Comparison of ENCODE assay signal across 19 cellular contexts in the genomic region with DNA sequence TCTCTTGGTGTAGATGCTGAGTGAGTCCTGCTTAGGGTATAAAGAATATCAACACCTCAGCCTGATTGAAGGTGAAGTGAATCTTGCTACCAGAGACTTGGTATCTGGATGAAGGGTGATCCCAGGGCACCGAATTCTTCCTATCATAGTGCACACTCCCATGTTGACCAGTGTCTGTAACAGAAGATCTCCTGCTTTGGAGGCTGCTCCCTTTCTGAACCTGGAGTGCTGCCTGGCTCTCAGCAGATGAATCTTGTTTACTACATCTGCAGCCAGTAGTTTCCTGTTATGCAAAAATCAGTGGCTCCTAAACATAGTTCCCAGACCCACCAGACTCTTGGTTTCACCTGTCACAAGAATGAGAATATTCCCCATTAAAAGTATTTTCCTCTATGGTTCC.
DNase-seq lines count a peak whose midpoint lies in the region; ATAC-seq and TF ChIP-seq lines count a peak whose summit lies in the region.
"Had no signal": no experiment of that assay in that cellular context is flagged by ENCODE, and none has a peak within 500 bp of the region (broad histone marks: within the 10 kb centered on the region; RNA-seq: fewer than 3 reads in every experiment).

No MANE protein-coding gene starts in this region.

- no peak for TF ChIP-seq POLR2A in Peyer's patch (IDR thresholded peaks at IDR 0.05)
- TF ChIP-seq POLR2A in gastroesophageal sphincter (IDR thresholded peaks at IDR 0.05) = no peak
- TF ChIP-seq POLR2A in spleen (IDR thresholded peaks at IDR 0.05) = no peak

- no peaks in the 10 kb centered on the region for H3K36me3 ChIP-seq in CD4-positive, CD25-positive, alpha-beta regulatory T cell (ENCODE audit: control insufficient read depth, insufficient read depth, low read length)
- H3K36me3 ChIP-seq in Peyer's patch (no peaks in the 10 kb centered on the region), gastroesophageal sphincter (no peaks in the 10 kb centered on the region), spleen (no peaks in the 10 kb centered on the region)
- H3K36me3 ChIP-seq: BE2C, MG63 had no signal

- TF ChIP-seq CTCF in Peyer's patch (IDR thresholded peaks at IDR 0.05) = no peak
- TF ChIP-seq CTCF in gastroesophageal sphincter (IDR thresholded peaks at IDR 0.05) = no peak
- TF ChIP-seq CTCF in spleen (IDR thresholded peaks at IDR 0.05 in 8 of 11, conservative IDR thresholded peaks at IDR 0.05 in 3 of 11) = no peak

- TF ChIP-seq EP300 in gastroesophageal sphincter (IDR thresholded peaks at IDR 0.05) = no peak

- H3K27ac ChIP-seq in CD4-positive, CD25-positive, alpha-beta regulatory T cell (ENCODE audit: insufficient read depth, low read length, poor library complexity, severe bottlenecking) = no peak overlapping the region
- H3K27ac ChIP-seq in Peyer's patch (peak overlapping the region in 2 of 4 donors; percentile 50 to 62), gastroesophageal sphincter (peak overlapping the region; percentile 84 to 91 (median 88)), spleen (peak overlapping the region in 2 of 8 donors; percentile 15 to 43)
- H3K27ac ChIP-seq: GM23248, RWPE1, SK-N-MC had no signal

- peaks cover 4% of the 10 kb centered on the region for H3K27me3 Mint-ChIP-seq in CD4-positive, CD25-positive, alpha-beta regulatory T cell
- H3K27me3 Mint-ChIP-seq in stimulated activated memory B cell treated with anti-CD40 and anti-IgM and Interleukin-4, amounts not matched to agents 10 μg/mL and 1 μg/mL and 100 μg/mL, for 72 hours = no peaks in the 10 kb centered on the region
- H3K27me3 Mint-ChIP-seq: CD4-positive, alpha-beta T cell had no signal

- 86% methylated on average over 1 of the region's 1 CpG; no CpG with 5 or more reads in 1 of the 2 donors for WGBS in gastroesophageal sphincter (ENCODE audit: low coverage in 1 of 2), 2 donors
- 69 to 100% (median 89%) methylated on average over 1 of the region's 1 CpG for WGBS in spleen, 5 donors

- H3K36me3 Mint-ChIP-seq in CD4-positive, CD25-positive, alpha-beta regulatory T cell = peaks cover 4% of the 10 kb centered on the region
- peaks cover 17% of the 10 kb centered on the region for H3K36me3 Mint-ChIP-seq in stimulated activated memory B cell treated with anti-CD40 and anti-IgM and Interleukin-4, amounts not matched to agents 10 μg/mL and 1 μg/mL and 100 μg/mL, for 72 hours

- no peak for DNase-seq in CD4-positive, CD25-positive, alpha-beta regulatory T cell
- peak in 2 of 3 donors; percentile 56 to 62 for DNase-seq in Peyer's patch
- no peak for DNase-seq in NCI-H510A (lab: John Stamatoyannopoulos, UW)
- no peak for DNase-seq in spleen
- DNase-seq: BE2C; CD4-positive, alpha-beta T cell; GM23248; H7; KG1; MG63; NCI-H1105 treated with DMSO at 0.1 percent for 48 hours; NCI-H2029; SIG-M5 had no signal

- H3K27ac Mint-ChIP-seq in CD4-positive, CD25-positive, alpha-beta regulatory T cell = peak overlapping the region in 2 of 3 donors; percentile 75 to 82
- peak overlapping the region; percentile 62 for H3K27ac Mint-ChIP-seq in stimulated activated memory B cell treated with anti-CD40 and anti-IgM and Interleukin-4, amounts not matched to agents 10 μg/mL and 1 μg/mL and 100 μg/mL, for 72 hours
- H3K27ac Mint-ChIP-seq: CD4-positive, alpha-beta T cell had no signal

- peaks cover 5 to 65% (median 19%) of the 10 kb centered on the region in 4 donors for H3K4me1 Mint-ChIP-seq in CD4-positive, CD25-positive, alpha-beta regulatory T cell
- peaks cover 62% of the 10 kb centered on the region for H3K4me1 Mint-ChIP-seq in stimulated activated memory B cell treated with anti-CD40 and anti-IgM and Interleukin-4, amounts not matched to agents 10 μg/mL and 1 μg/mL and 100 μg/mL, for 72 hours

- peaks cover 0 to 19% (median 6%) of the 10 kb centered on the region in 7 donors for H3K9me3 Mint-ChIP-seq in CD4-positive, CD25-positive, alpha-beta regulatory T cell
- peaks cover 15% of the 10 kb centered on the region for H3K9me3 Mint-ChIP-seq in stimulated activated memory B cell treated with anti-CD40 and anti-IgM and Interleukin-4, amounts not matched to agents 10 μg/mL and 1 μg/mL and 100 μg/mL, for 72 hours
- H3K9me3 Mint-ChIP-seq: CD4-positive, alpha-beta T cell had no signal

- H3K4me3 Mint-ChIP-seq in CD4-positive, CD25-positive, alpha-beta regulatory T cell = peak overlapping the region in 2 of 4 donors; percentile 15 to 42
- peak overlapping the region; percentile 80 for H3K4me3 Mint-ChIP-seq in stimulated activated memory B cell treated with anti-CD40 and anti-IgM and Interleukin-4, amounts not matched to agents 10 μg/mL and 1 μg/mL and 100 μg/mL, for 72 hours
- H3K4me3 Mint-ChIP-seq: CD4-positive, alpha-beta T cell had no signal

- intact Hi-C loops in spleen (cut with DNase I; ENCODE audit: low total_unique reads) = no loop called here

- no peak for ATAC-seq in CD4-positive, CD25-positive, alpha-beta regulatory T cell (ENCODE audit: low read depth in 2 of 2)
- ATAC-seq in gastroesophageal sphincter = no peak
- ATAC-seq in stimulated activated memory B cell treated with anti-CD40 and anti-IgM and Interleukin-4, amounts not matched to agents 10 μg/mL and 1 μg/mL and 100 μg/mL, for 72 hours = no peak
- no peak for ATAC-seq in HG03280 (IDR thresholded peaks at IDR 0.05; ENCODE audit: unreplicated experiment)
- ATAC-seq in HG03196 (IDR thresholded peaks at IDR 0.05; ENCODE audit: unreplicated experiment) = no peak

- H3K4me1 ChIP-seq in CD4-positive, CD25-positive, alpha-beta regulatory T cell (ENCODE audit: control insufficient read depth, insufficient read depth, low read length, poor library complexity, severe bottlenecking) = peaks cover 3% of the 10 kb centered on the region
- no peaks in the 10 kb centered on the region for H3K4me1 ChIP-seq in Peyer's patch
- peaks cover 9 to 38% (median 9%) of the 10 kb centered on the region in 3 donors for H3K4me1 ChIP-seq in gastroesophageal sphincter
- H3K4me1 ChIP-seq in spleen = peaks cover 0 to 12% (median 0%) of the 10 kb centered on the region in 6 donors

- no peaks in the 10 kb centered on the region for H3K9me3 ChIP-seq in CD4-positive, CD25-positive, alpha-beta regulatory T cell (ENCODE audit: control insufficient read depth in 2 of 2, low read length in 2 of 2)
- H3K9me3 ChIP-seq in Peyer's patch = no peaks in the 10 kb centered on the region
- H3K9me3 ChIP-seq in gastroesophageal sphincter = no peaks in the 10 kb centered on the region
- no peaks in the 10 kb centered on the region for H3K9me3 ChIP-seq in spleen
- H3K9me3 ChIP-seq: BE2C, MG63 had no signal

- H3K4me3 ChIP-seq in CD4-positive, CD25-positive, alpha-beta regulatory T cell (ENCODE audit: low read depth, low read length) = no peak overlapping the region
- H3K4me3 ChIP-seq in Peyer's patch (peak overlapping the region in 2 of 4 donors; percentile 2 to 15), gastroesophageal sphincter (no peak overlapping the region), spleen (peak overlapping the region in 1 of 8 donors; percentile 12)
- H3K4me3 ChIP-seq: GM23248, MG63, SK-N-MC had no signal

- H3K27me3 ChIP-seq in CD4-positive, CD25-positive, alpha-beta regulatory T cell (ENCODE audit: control insufficient read depth, insufficient read depth, low read length) = no peaks in the 10 kb centered on the region
- H3K27me3 ChIP-seq in Peyer's patch (no peaks in the 10 kb centered on the region), gastroesophageal sphincter (no peaks in the 10 kb centered on the region), spleen (replicated peaks in 1 of 7) (no peaks in the 10 kb centered on the region)
- H3K27me3 ChIP-seq: BE2C, MG63 had no signal

Comparison
In these comparisons a context has a peak if more than half of its experiments do, and no peak if none do; other contexts are left out.
1. DNase-seq: peak in Peyer's patch (2 of 3); none in CD4-positive, CD25-positive, alpha-beta regulatory T cell (0 of 3), NCI-H510A (single experiment) and spleen (single experiment).